In the genomic region with DNA sequence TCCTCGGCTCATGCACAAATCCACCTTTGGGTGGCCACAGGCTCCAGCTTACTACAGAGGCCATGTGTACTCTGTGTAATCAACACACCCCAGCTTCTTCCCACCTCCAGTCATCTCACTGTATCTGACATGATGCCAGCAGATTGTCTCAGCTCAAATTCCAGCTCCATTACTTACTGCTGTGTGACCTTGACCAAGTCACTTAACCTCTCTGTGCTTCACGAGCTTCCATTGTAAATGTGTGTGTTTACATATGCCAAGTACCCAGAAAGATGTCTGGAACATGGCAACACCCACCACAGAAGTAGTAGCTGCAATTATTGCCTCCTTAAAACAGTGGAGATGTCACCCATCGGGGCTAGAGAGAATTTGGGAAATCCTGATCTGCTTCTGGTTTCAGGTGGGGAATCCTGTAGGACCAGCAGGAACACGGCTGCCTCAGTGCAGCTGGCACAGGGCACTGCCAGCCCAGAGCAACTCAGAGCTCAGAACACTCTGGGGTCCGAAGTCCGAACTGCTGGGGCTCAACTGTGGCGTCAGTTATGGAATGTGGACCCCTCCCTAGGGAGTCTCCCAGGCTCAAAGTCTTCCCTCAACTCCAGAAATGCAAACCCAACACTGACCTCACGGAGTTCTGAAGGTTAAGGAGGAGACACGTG, we compare ENCODE assay signal across 23 cellular contexts.
"Had no signal": no experiment of that assay in that cellular context is flagged by ENCODE, and none has a peak within 500 bp of the region (broad histone marks: within the 10 kb centered on the region; RNA-seq: fewer than 3 reads in every experiment).

No MANE protein-coding gene starts in this region.

- H3K9ac ChIP-seq: neural progenitor cell had no signal

- H2AFZ ChIP-seq: neural progenitor cell had no signal

- H3K9me3 ChIP-seq: spleen, thoracic aorta, upper lobe of left lung had no signal

- H3K4me3 ChIP-seq: neural progenitor cell, spleen, thoracic aorta, upper lobe of left lung had no signal

- FAIRE-seq: bronchial epithelial cell had no signal

- H3K4me2 ChIP-seq: neural progenitor cell had no signal

- H3K27ac ChIP-seq: foreskin keratinocyte, neural progenitor cell, spleen, thoracic aorta, upper lobe of left lung had no signal

- H3K27me3 ChIP-seq: neural progenitor cell, upper lobe of left lung had no signal

- ATAC-seq: activated T-cell treated with anti-CD3 and anti-CD28 coated beads, Interleukin-2, amount 50 U/mL, for 72 hours; naive thymus-derived CD8-positive, alpha-beta T cell; T-helper 17 cell had no signal

- H3K36me3 ChIP-seq: neural progenitor cell, spleen, thoracic aorta, upper lobe of left lung had no signal

- DNase-seq: activated CD4-positive, alpha-beta T cell treated with anti-CD3 and anti-CD28 coated beads for 4 hours; activated CD4-positive, alpha-beta T cell treated with anti-CD3 and anti-CD28 coated beads, Interleukin-2, amount 50 U/mL, for 48 hours; activated CD4-positive, CD25-positive, alpha-beta regulatory T cell; activated effector memory CD4-positive, alpha-beta T cell treated with Interleukin-2 at 50 U/mL for 16 hours; activated naive CD4-positive, alpha-beta T cell treated with anti-CD3 and anti-CD28 coated beads for 36 hours; activated naive CD8-positive, alpha-beta T cell treated with anti-CD3 and anti-CD28 coated beads, Interleukin-2, amount 10 ng/mL, durations not matched to agents 7 days and 5 days; activated T-cell treated with anti-CD3 and anti-CD28 coated beads, Interleukin-2, amount 50 U/mL, for 72 hours; amniotic stem cell; cortex of kidney; effector CD4-positive, alpha-beta T cell; foreskin keratinocyte; immature natural killer cell; mesenchymal stem cell; naive thymus-derived CD8-positive, alpha-beta T cell; retina; spleen; stimulated activated CD4-positive, alpha-beta T cell treated with anti-CD3 and anti-CD28 coated beads, Interleukin-4, amount 100 ng/mL, for 24 hours; stimulated activated naive CD4-positive, alpha-beta T cell treated with Interleukin-2 at 50 U/mL for 16 hours; T-helper 17 cell had no signal

- H3K4me1 ChIP-seq: foreskin keratinocyte, neural progenitor cell, spleen, upper lobe of left lung had no signal
